In genomic region chr10:121983828-121984227, GRCh38 we compare ENCODE assay signal across 34 cellular contexts. TPM values are rescaled to one million over a fixed set of nuclear protein-coding genes. Genes with fewer than 3 reads are reported as not detected.
"Had no signal": no experiment of that assay in that cellular context is flagged by ENCODE, and none has a peak within 500 bp of the region (broad histone marks: within the 10 kb centered on the region; RNA-seq: fewer than 3 reads in every experiment).

No MANE protein-coding gene starts in this region.

- H3K27me3 ChIP-seq: Peyer's patch, SJSA1 had no signal

- H3K36me3 ChIP-seq: Peyer's patch, SJSA1 had no signal

- H3K9ac ChIP-seq: SK-N-SH had no signal

- FAIRE-seq: bronchial epithelial cell, TTC549 had no signal

- H3K4me1 ChIP-seq: Peyer's patch, SJSA1 had no signal

- H3K4me2 ChIP-seq: SK-N-SH had no signal

- DNase-seq: activated B cell treated with CpG ODN at 0.5 μM for 24 hours; activated CD4-positive, alpha-beta memory T cell treated with anti-CD3 and anti-CD28 coated beads for 36 hours; activated CD4-positive, alpha-beta T cell treated with anti-CD3 and anti-CD28 coated beads for 4 hours; activated CD4-positive, alpha-beta T cell treated with anti-CD3 and anti-CD28 coated beads, Interleukin-2, amount 50 U/mL, for 1 hour; activated CD4-positive, CD25-positive, alpha-beta regulatory T cell treated with anti-CD3 and anti-CD28 coated beads, Interleukin-2, amount 50 U/mL, for 72 hours; activated CD8-positive, alpha-beta memory T cell treated with anti-CD3 and anti-CD28 coated beads, Interleukin-2, amount 50 U/mL, for 4 hours; activated gamma-delta T cell treated with Interleukin-2 at 50 U/mL for 16 hours; activated naive CD4-positive, alpha-beta T cell treated with anti-CD3 and anti-CD28 coated beads for 36 hours; activated naive CD8-positive, alpha-beta T cell treated with anti-CD3 and anti-CD28 coated beads, Interleukin-2, amount 50 U/mL, for 24 hours; activated T-cell treated with anti-CD3 and anti-CD28 coated beads for 4 hours; activated T-cell treated with anti-CD3 and anti-CD28 coated beads, Interleukin-2, amount 50 U/mL, for 4 hours; anterior cingulate cortex; Karpas-422; KBM-7; NCI-H1105; NCI-H1417 treated with DMSO at 0.1 percent for 48 hours; NCI-H187 treated with DMSO at 0.1 percent for 48 hours; NCI-H2081; NCI-H2171 treated with DMSO at 0.1 percent for 48 hours; NCI-H2227 treated with DMSO at 0.1 percent for 48 hours; NCI-H446 treated with DMSO at 0.1 percent for 48 hours; NCI-H524; NCI-H69; NK-92 treated with Interleukin-12 subunit alpha and Interleukin-12 subunit beta, amount 100 ng/mL, for 24 hours; PC-3; RPMI8226; SHP77 treated with DMSO at 0.1 percent for 48 hours; SK-N-SH had no signal

- ATAC-seq: activated naive CD4-positive, alpha-beta T cell treated with anti-CD3 and anti-CD28 coated beads, Interleukin-2, amount 50 U/mL, for 72 hours; activated naive CD8-positive, alpha-beta T cell treated with anti-CD3 and anti-CD28 coated beads, Interleukin-2, amount 50 U/mL, for 24 hours; activated T-cell treated with anti-CD3 and anti-CD28 coated beads, Interleukin-2, amount 50 U/mL, for 4 hours; PC-3 had no signal

- H3K27ac ChIP-seq: Peyer's patch, SJSA1 had no signal

- H3K4me3 ChIP-seq: Peyer's patch, SJSA1 had no signal

RNA-seq across cellular contexts. Expression of gene TACC2, which starts 5.1 kb away (rescaled TPM):
- total RNA-seq: activated B cell treated with CpG ODN at 0.5 μM for 24 hours; activated CD4-positive, alpha-beta memory T cell treated with anti-CD3 and anti-CD28 coated beads for 36 hours; activated naive CD4-positive, alpha-beta T cell treated with anti-CD3 and anti-CD28 coated beads for 36 hours; activated naive CD4-positive, alpha-beta T cell treated with anti-CD3 and anti-CD28 coated beads, Interleukin-2, amount 50 U/mL, for 72 hours; activated T-helper 1 cell treated with anti-CD3 and anti-CD28 coated beads, Interleukin-12 subunit alpha, Interleukin-12 subunit beta, Interleukin-2, Interleukin-4 antibody, amounts not matched to agents 30 ng/mL and 10 ng/mL and 1 ng/mL, durations not matched to agents 14 hours and 24 hours and 36 hours had no signal
